1 cellular context compared by ENCODE assay signal in the genomic region with DNA sequence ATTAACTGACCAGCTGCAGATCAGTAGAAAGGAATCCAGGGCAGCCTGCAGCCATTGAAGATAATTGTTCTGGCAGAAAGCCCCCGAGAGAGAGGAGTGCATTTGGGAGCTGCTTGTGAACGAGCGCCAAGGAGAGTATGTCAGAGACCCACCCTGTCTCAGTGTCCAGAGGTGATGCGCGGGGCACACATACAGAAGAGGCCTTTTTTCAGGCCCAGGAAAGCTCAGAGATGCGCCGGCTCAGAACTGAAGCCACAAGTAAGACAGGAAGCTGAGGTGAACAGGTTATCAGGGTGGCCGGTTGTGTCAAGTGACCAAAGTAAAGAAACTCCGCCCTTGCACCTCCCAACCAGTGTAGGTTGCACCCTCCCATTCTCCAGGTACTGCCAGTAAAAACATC.
TF ChIP-seq lines count a peak whose summit lies in the region.

No MANE protein-coding gene starts in this region.

TF ChIP-seq in WTC11, 78 proteins besides CTCF, POLR2A, EP300 and RAD21 (continued from another document):
- TF ChIP-seq ZBTB43 (CRISPR knock-in tag; IDR thresholded peaks at IDR 0.05), result no peak
- no peak for TF ChIP-seq IRF2 (CRISPR knock-in tag; IDR thresholded peaks at IDR 0.05; ENCODE audit: borderline replicate concordance, low read depth)
- no peak for TF ChIP-seq ELF4 (CRISPR knock-in tag; IDR thresholded peaks at IDR 0.05; ENCODE audit: low read depth)
